ENCODE assay signal across 13 cellular contexts in genomic region chr16:89146211-89147005, GRCh38. TPM values are rescaled to one million over a fixed set of nuclear protein-coding genes. Genes with fewer than 3 reads are reported as not detected.
"Had no signal": no experiment of that assay in that cellular context is flagged by ENCODE, and none has a peak within 500 bp of the region (broad histone marks: within the 10 kb centered on the region; RNA-seq: fewer than 3 reads in every experiment).

No MANE protein-coding gene starts in this region.

- H3K9ac ChIP-seq: neural progenitor cell had no signal

- H3K27ac Mint-ChIP-seq: activated CD4-positive, alpha-beta memory T cell treated with anti-CD3 and anti-CD28 coated beads for 36 hours; activated naive CD4-positive, alpha-beta T cell treated with anti-CD3 and anti-CD28 coated beads, Interleukin-2, amount 50 U/mL, for 24 hours; activated T-helper 2 cell treated with anti-CD3 and anti-CD28 coated beads, Interferon-gamma antibody, Interleukin-2, Interleukin-4, amounts not matched to agents 10 μg/mL and 5 μg/mL and 100 μg/mL, durations not matched to agents 14 hours and 24 hours and 36 hours; memory B cell; neural progenitor cell had no signal

- H3K4me3 ChIP-seq: esophagus muscularis mucosa, neural progenitor cell, skin epidermis had no signal

- FAIRE-seq: colon had no signal

- H3K27ac ChIP-seq: esophagus muscularis mucosa, neural progenitor cell, skin epidermis had no signal

- H3K9me3 Mint-ChIP-seq: activated naive CD4-positive, alpha-beta T cell treated with anti-CD3 and anti-CD28 coated beads, Interleukin-2, amount 50 U/mL, for 24 hours; neural progenitor cell had no signal

- H3K9me3 ChIP-seq: esophagus muscularis mucosa had no signal

- H2AFZ ChIP-seq: neural progenitor cell had no signal

- DNase-seq: activated CD4-positive, alpha-beta memory T cell treated with anti-CD3 and anti-CD28 coated beads for 36 hours; activated CD8-positive, alpha-beta memory T cell treated with anti-CD3 and anti-CD28 coated beads, Interleukin-2, amount 50 U/mL, for 4 hours; SHP77; trophoblast cell had no signal

- H3K4me3 Mint-ChIP-seq: activated CD4-positive, alpha-beta memory T cell treated with anti-CD3 and anti-CD28 coated beads for 36 hours; activated naive CD4-positive, alpha-beta T cell treated with anti-CD3 and anti-CD28 coated beads, Interleukin-2, amount 50 U/mL, for 24 hours; memory B cell; neural progenitor cell had no signal

- H3K4me1 ChIP-seq: esophagus muscularis mucosa, neural progenitor cell had no signal

- H3K27me3 ChIP-seq: esophagus muscularis mucosa, neural progenitor cell had no signal

- ATAC-seq: SK-N-SH treated with all-trans-retinoic acid at 6 μM for 48 hours had no signal

- H3K36me3 ChIP-seq: neural progenitor cell had no signal

- H3K4me2 ChIP-seq: neural progenitor cell had no signal

- H3K27me3 Mint-ChIP-seq: activated CD4-positive, alpha-beta memory T cell treated with anti-CD3 and anti-CD28 coated beads for 36 hours; activated naive CD4-positive, alpha-beta T cell treated with anti-CD3 and anti-CD28 coated beads, Interleukin-2, amount 50 U/mL, for 24 hours; memory B cell had no signal

- H3K4me1 Mint-ChIP-seq: activated naive CD4-positive, alpha-beta T cell treated with anti-CD3 and anti-CD28 coated beads, Interleukin-2, amount 50 U/mL, for 24 hours had no signal

RNA-seq across cellular contexts. Expression of gene CDH15, which starts 25.1 kb away (rescaled TPM):
- total RNA-seq: activated CD4-positive, alpha-beta memory T cell treated with anti-CD3 and anti-CD28 coated beads for 36 hours; activated T-helper 2 cell treated with anti-CD3 and anti-CD28 coated beads, Interferon-gamma antibody, Interleukin-2, Interleukin-4, amounts not matched to agents 10 μg/mL and 5 μg/mL and 100 μg/mL, durations not matched to agents 14 hours and 24 hours and 36 hours; T-helper 1 cell treated with Interleukin-12 subunit alpha and Interleukin-12 subunit beta and Interleukin-4 antibody, amounts not matched to agents 30 ng/mL and 1 ng/mL, for 36 hours had no signal
